ENCODE assay signal across 1 cellular context in the genomic region with DNA sequence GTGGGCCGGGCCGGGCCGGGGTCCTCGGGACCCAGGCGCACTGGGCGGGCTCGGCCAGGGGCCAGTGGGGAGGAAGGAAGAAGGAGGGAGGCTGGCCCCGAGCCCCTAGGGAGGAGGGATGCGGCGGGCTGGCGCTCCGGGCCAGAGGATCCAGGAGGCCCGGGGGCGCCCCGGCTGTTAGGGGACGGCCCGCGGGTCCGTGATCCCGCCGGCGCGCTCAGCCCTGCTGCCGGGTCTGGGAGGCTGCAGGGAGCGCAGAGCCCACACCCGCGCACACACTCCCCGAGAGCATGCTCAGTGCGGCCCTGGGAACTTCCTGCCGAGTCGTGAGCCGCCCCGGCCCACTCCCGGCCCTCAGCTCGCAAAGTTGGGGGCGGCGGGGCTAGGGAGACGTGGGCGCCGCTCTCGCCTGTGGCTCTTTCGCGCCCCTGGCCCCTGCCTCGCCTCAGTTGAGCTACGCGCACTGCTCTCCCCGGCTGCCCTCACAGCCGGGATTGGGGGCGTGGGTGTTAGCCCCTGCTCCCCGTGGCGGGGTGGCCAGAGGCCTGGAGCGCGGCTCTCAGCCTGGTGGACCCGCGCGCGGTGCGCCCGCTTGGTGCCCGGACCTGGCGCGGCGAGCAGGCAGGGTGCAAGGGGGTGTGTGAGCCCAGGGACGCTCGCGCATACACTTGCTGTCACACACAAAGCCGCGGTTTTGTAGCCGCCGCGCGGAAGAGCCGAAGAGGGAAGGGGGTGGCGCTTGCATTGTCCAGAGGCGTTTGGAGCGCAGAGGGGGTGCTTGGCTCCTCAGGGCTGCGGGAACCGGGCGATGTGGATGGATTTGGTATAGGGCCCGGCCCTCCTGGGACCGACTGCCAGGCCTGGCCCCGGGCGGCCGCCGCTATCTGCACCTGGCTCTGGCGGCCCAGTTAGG.
TF ChIP-seq lines count a peak whose summit lies in the region.

No MANE protein-coding gene starts in this region.

TF ChIP-seq in IMR-90, 13 proteins besides CTCF, POLR2A, EP300 and RAD21:
- TF ChIP-seq MAZ (IDR thresholded peaks at IDR 0.05; ENCODE audit: borderline replicate concordance, low read depth, low read length) (no peak; the same call in 1 of the 2 replicates), BHLHE40 (IDR thresholded peaks at IDR 0.05; ENCODE audit: low read depth, low read length) (no peak), CHD1 (IDR thresholded peaks at IDR 0.05; ENCODE audit: low read depth, low read length) (no peak), MAFK (IDR thresholded peaks at IDR 0.05; ENCODE audit: low read depth, low read length) (no peak), FOS (IDR thresholded peaks at IDR 0.05; ENCODE audit: low read depth, low read length) (no peak), RCOR1 (IDR thresholded peaks at IDR 0.05; ENCODE audit: insufficient replicate concordance, low read length) (no peak), RFX5 (IDR thresholded peaks at IDR 0.05; ENCODE audit: low read depth, low read length) (no peak), CEBPB (IDR thresholded peaks at IDR 0.05; ENCODE audit: low read depth, low read length) (no peak), MXI1 (IDR thresholded peaks at IDR 0.05; ENCODE audit: borderline replicate concordance, low read depth, low read length) (no peak; the same call in 1 of the 2 replicates), NFE2L2 (IDR thresholded peaks at IDR 0.05; ENCODE audit: low read depth, low read length) (no peak), ELK1 (IDR thresholded peaks at IDR 0.05; ENCODE audit: borderline replicate concordance, low read depth, low read length) (no peak), SMC3 (IDR thresholded peaks at IDR 0.05; ENCODE audit: low read depth, low read length) (no peak)
- TF ChIP-seq, protein P1, sequence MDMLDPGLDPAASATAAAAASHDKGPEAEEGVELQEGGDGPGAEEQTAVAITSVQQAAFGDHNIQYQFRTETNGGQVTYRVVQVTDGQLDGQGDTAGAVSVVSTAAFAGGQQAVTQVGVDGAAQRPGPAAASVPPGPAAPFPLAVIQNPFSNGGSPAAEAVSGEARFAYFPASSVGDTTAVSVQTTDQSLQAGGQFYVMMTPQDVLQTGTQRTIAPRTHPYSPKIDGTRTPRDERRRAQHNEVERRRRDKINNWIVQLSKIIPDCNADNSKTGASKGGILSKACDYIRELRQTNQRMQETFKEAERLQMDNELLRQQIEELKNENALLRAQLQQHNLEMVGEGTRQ (IDR thresholded peaks at IDR 0.05; ENCODE audit: low read depth, low read length), result no peak
